Comparison of ENCODE assay signal across 20 cellular contexts in the genomic region with DNA sequence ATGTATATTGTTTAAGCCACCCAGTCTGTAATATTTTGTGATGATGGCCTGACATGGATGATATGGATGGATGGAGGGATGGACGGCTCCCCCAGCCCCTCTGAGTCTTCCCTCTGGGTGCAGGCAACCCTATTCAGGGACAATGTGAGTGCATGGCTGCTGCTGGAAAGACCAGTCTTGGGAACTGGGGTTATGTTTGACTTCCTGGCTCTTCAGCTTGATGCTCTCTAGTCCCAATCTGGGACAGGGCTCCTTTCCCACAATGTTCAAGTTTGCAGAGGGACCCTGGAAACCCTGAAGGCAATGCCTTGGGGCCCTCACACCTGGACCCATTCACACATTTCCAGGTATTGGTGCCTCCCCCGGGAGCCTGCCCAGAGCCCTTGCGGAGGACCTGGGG. TPM values are rescaled to one million over a fixed set of nuclear protein-coding genes. Genes with fewer than 3 reads are reported as not detected.
DNase-seq lines count a peak whose midpoint lies in the region; ATAC-seq and TF ChIP-seq lines count a peak whose summit lies in the region.
"Had no signal": no experiment of that assay in that cellular context is flagged by ENCODE, and none has a peak within 500 bp of the region (broad histone marks: within the 10 kb centered on the region; RNA-seq: fewer than 3 reads in every experiment).

No MANE protein-coding gene starts in this region.

- TF ChIP-seq CTCF in GM13977 (IDR thresholded peaks at IDR 0.05; ENCODE audit: extremely low read depth, insufficient read depth, missing control alignments) (no peak), esophagus muscularis mucosa (IDR thresholded peaks at IDR 0.05) (no peak), spleen (IDR thresholded peaks at IDR 0.05 in 8 of 11, conservative IDR thresholded peaks at IDR 0.05 in 3 of 11) (no peak), brain microvascular endothelial cell (IDR thresholded peaks at IDR 0.05; ENCODE audit: low read depth, low read length, missing control alignments) (no peak)

- DNase-seq in AG20443 (ENCODE audit: low spot score): peak; percentile 6
- peak; percentile 18 for DNase-seq in GM13977 (ENCODE audit: low spot score)
- DNase-seq in esophagus muscularis mucosa (ENCODE audit: extremely low spot score): peak; percentile 68
- DNase-seq in spleen: peak; percentile 33
- DNase-seq in brain microvascular endothelial cell: no peak
- DNase-seq: AML-193; BE2C; Calu3; CD4-positive, alpha-beta memory T cell; COR-L47; DMS53; DMS79 treated with DMSO at 0.1 percent for 48 hours; GF-D8; GM23248; H9; HFFc6 had no signal

- intact Hi-C loops in esophagus muscularis mucosa (cut with DNase I): no loop called here
- intact Hi-C loops in spleen (cut with DNase I; ENCODE audit: low total_unique reads): no loop called here

- in situ Hi-C loops in GM13977 (cut with MboI; ENCODE audit: low pct_unique_long_range_greater_than_20kb, low sequenced_read_pairs, unreplicated experiment) (no loop called here), brain microvascular endothelial cell (cut with HindIII; ENCODE audit: low pct_ligation_motif_present, low sequenced_read_pairs) (no loop called here)

- no peaks in the 10 kb centered on the region for H3K36me3 ChIP-seq in esophagus muscularis mucosa
- no peaks in the 10 kb centered on the region for H3K36me3 ChIP-seq in spleen
- no peaks in the 10 kb centered on the region for H3K36me3 ChIP-seq in brain microvascular endothelial cell (replicated peaks)
- H3K36me3 ChIP-seq: BE2C; BLaER1 treated with 17β-estradiol and CSF1 and Interleukin-3, amounts not matched to agents 10 nM and 100 nM had no signal

- TF ChIP-seq POLR2A in esophagus muscularis mucosa (IDR thresholded peaks at IDR 0.05; ENCODE audit: low read depth): no peak
- TF ChIP-seq POLR2A in spleen (IDR thresholded peaks at IDR 0.05): no peak

- H3K27me3 ChIP-seq in esophagus muscularis mucosa: peaks cover 0 to 63% (median 0%) of the 10 kb centered on the region in 4 donors
- H3K27me3 ChIP-seq in spleen (replicated peaks in 1 of 7): peaks cover 0 to 29% (median 0%) of the 10 kb centered on the region in 7 donors
- H3K27me3 ChIP-seq in brain microvascular endothelial cell (replicated peaks): peaks cover 5% of the 10 kb centered on the region
- H3K27me3 ChIP-seq: BE2C; BLaER1 treated with 17β-estradiol and CSF1 and Interleukin-3, amounts not matched to agents 10 nM and 100 nM had no signal

- no peak overlapping the region for H3K27ac ChIP-seq in esophagus muscularis mucosa (replicated peaks in 1 of 4)
- H3K27ac ChIP-seq in spleen: no peak overlapping the region
- no peak overlapping the region for H3K27ac ChIP-seq in brain microvascular endothelial cell
- H3K27ac ChIP-seq: BLaER1 treated with 17β-estradiol and CSF1 and Interleukin-3, amounts not matched to agents 10 nM and 100 nM; GM23248 had no signal

- 82% methylated on average over 3 of the region's 3 CpGs for WGBS in esophagus muscularis mucosa
- 77 to 92% (median 81%) methylated on average over 3 of the region's 3 CpGs for WGBS in spleen, 5 donors

- TF ChIP-seq EP300 in esophagus muscularis mucosa (IDR thresholded peaks at IDR 0.05): no peak

- ATAC-seq in GM21390 (IDR thresholded peaks at IDR 0.05; ENCODE audit: unreplicated experiment): no peak
- ATAC-seq in activated CD4-positive, CD25-positive, alpha-beta regulatory T cell treated with anti-CD3 and anti-CD28 coated beads, Interleukin-2, amount 50 U/mL, for 24 hours: no peak
- ATAC-seq: HCT116 had no signal

- H3K4me1 ChIP-seq in esophagus muscularis mucosa (no peaks in the 10 kb centered on the region), spleen (no peaks in the 10 kb centered on the region)

- H3K4me3 ChIP-seq in esophagus muscularis mucosa (no peak overlapping the region), spleen (no peak overlapping the region), brain microvascular endothelial cell (ENCODE audit: low read depth, low read length) (no peak overlapping the region)
- H3K4me3 ChIP-seq: BLaER1 treated with 17β-estradiol and CSF1 and Interleukin-3, amounts not matched to agents 10 nM and 100 nM; GM23248 had no signal

- no peaks in the 10 kb centered on the region for H3K9me3 ChIP-seq in esophagus muscularis mucosa
- H3K9me3 ChIP-seq in spleen: no peaks in the 10 kb centered on the region
- H3K9me3 ChIP-seq: BE2C had no signal

RNA-seq across cellular contexts. Expression of gene RET, which starts 52.3 kb away (rescaled TPM):
- total RNA-seq in esophagus muscularis mucosa (1 to 10 TPM; 1.7 to 4.0 (median 3.0) TPM), spleen (under 1 TPM in 5 of 7 donors, not detected in 2; 0.30 to 0.54 (median 0.34) TPM)
- under 1 TPM; 0.02 to 0.11 (median 0.10) TPM for polyA plus RNA-seq in spleen
- total RNA-seq: Calu3; CD4-positive, alpha-beta memory T cell; GM23248 had no signal
- polyA plus RNA-seq: CD4-positive, alpha-beta memory T cell; GM23248 had no signal
